ENCODE assay signal across 33 cellular contexts in genomic region chr7:42946616-42946928, GRCh38. TPM values are rescaled to one million over a fixed set of nuclear protein-coding genes. Genes with fewer than 3 reads are reported as not detected.
DNase-seq lines count a peak whose midpoint lies in the region; ATAC-seq, FAIRE-seq and TF ChIP-seq lines count a peak whose summit lies in the region.
"Had no signal": no experiment of that assay in that cellular context is flagged by ENCODE, and none has a peak within 500 bp of the region (broad histone marks: within the 10 kb centered on the region; RNA-seq: fewer than 3 reads in every experiment).

No MANE protein-coding gene starts in this region.

- TF ChIP-seq EP300 in K562 (IDR thresholded peaks at IDR 0.05; ENCODE audit: low read length): no peak

- H3K9ac ChIP-seq in BLaER1 treated with 17β-estradiol and CSF1 and Interleukin-3, amounts not matched to agents 10 nM and 100 nM: no peak overlapping the region
- no peak overlapping the region for H3K9ac ChIP-seq in K562 (ENCODE audit: insufficient read depth in 1 of 2, low read depth in 2 of 2, low read length in 2 of 2)

- DNase-seq in T-helper 2 cell treated with Interferon-gamma antibody and Interleukin-4, amounts not matched to agents 5 μg/mL and 100 μg/mL, for 36 hours (ENCODE audit: low spot score): no peak
- DNase-seq in T-helper 2 cell (no peak), MV-4-11 (lab: John Stamatoyannopoulos, UW) (peak; percentile 50), K562 (ENCODE audit: extremely low read depth in 1 of 4, low spot score in 3 of 4) (no peak), left cardiac atrium (no peak)
- DNase-seq in stimulated activated naive CD8-positive, alpha-beta T cell treated with anti-CD3 and anti-CD28 coated beads, Interleukin-15, amount 100 ng/mL, for 72 hours: no peak
- DNase-seq: activated CD4-positive, CD25-positive, alpha-beta regulatory T cell treated with anti-CD3 and anti-CD28 coated beads, Interleukin-2, amount 50 U/mL, for 72 hours; AML-193; CD8-positive, alpha-beta T cell; DMS 273 treated with DMSO at 0.1 percent for 48 hours; H7; heart left ventricle; KG1; kidney; naive thymus-derived CD8-positive, alpha-beta T cell; NCI-H146; NCI-H446; NCI-H748 treated with DMSO at 0.1 percent for 48 hours; right lobe of liver; spleen; stimulated activated CD4-positive, alpha-beta T cell treated with anti-CD3 and anti-CD28 coated beads, Interleukin-2, amount 100 ng/mL, for 24 hours; stimulated activated CD8-positive, alpha-beta memory T cell treated with anti-CD3 and anti-CD28 coated beads, Interleukin-4, amount 100 ng/mL, for 48 hours; T-cell; thyroid gland had no signal

- H3K27ac ChIP-seq in BLaER1 treated with 17β-estradiol and CSF1 and Interleukin-3, amounts not matched to agents 10 nM and 100 nM: no peak overlapping the region
- H3K27ac ChIP-seq in K562 (ENCODE audit: extremely low read depth, low read depth, low read length): peak overlapping the region; percentile 15; the same call in 2 of the 3 replicates
- H3K27ac ChIP-seq: heart left ventricle, HL-60, right lobe of liver, SJSA1, spleen, thyroid gland, vagina had no signal

- no peaks in the 10 kb centered on the region for H3K27me3 ChIP-seq in BLaER1 treated with 17β-estradiol and CSF1 and Interleukin-3, amounts not matched to agents 10 nM and 100 nM
- H3K27me3 ChIP-seq in K562 (ENCODE audit: control insufficient read depth in 2 of 2, insufficient read depth in 2 of 2, low read length in 2 of 2): no peaks in the 10 kb centered on the region
- H3K27me3 ChIP-seq: heart left ventricle, right lobe of liver, SJSA1, spleen, thyroid gland, vagina had no signal

- TF ChIP-seq RAD21 in K562 (CRISPR knock-in tag; conservative IDR thresholded peaks at IDR 0.05 in 1 of 2, IDR thresholded peaks at IDR 0.05 in 1 of 2): no peak

- peak overlapping the region in 7 of 11 experiments; percentile 55 to 78 (median 72); a peak in 10 of 22 replicates for H3K4me2 ChIP-seq in BLaER1 treated with 17β-estradiol and CSF1 and Interleukin-3, amounts not matched to agents 10 nM and 100 nM
- H3K4me2 ChIP-seq in K562 (ENCODE audit: insufficient read depth, low read length): peak overlapping the region; percentile 67

- H3K36me3 ChIP-seq in BLaER1 treated with 17β-estradiol and CSF1 and Interleukin-3, amounts not matched to agents 10 nM and 100 nM: no peaks in the 10 kb centered on the region
- H3K36me3 ChIP-seq in K562 (ENCODE audit: control insufficient read depth, insufficient read depth, low read length): no peaks in the 10 kb centered on the region
- H3K36me3 ChIP-seq: heart left ventricle, prostate gland, right lobe of liver, SJSA1, spleen, thyroid gland, vagina had no signal

- peaks cover 0 to 6% (median 0%) of the 10 kb centered on the region in 11 experiments; a peak in 2 of 22 replicates for H3K9me3 ChIP-seq in BLaER1 treated with 17β-estradiol and CSF1 and Interleukin-3, amounts not matched to agents 10 nM and 100 nM (replicated peaks in 1 of 11)
- H3K9me3 ChIP-seq in K562 (replicated peaks; ENCODE audit: control insufficient read depth, insufficient read depth, low read depth, low read length): no peaks in the 10 kb centered on the region
- H3K9me3 ChIP-seq: heart left ventricle, prostate gland, right lobe of liver, spleen, thyroid gland, vagina had no signal

- intact Hi-C loops in K562 (cut with micrococcal nuclease): loop anchor here (1.0 kb wide), 1 partner anchor 40 kb away; no protein-coding TSS in a partner anchor
- intact Hi-C loops in left cardiac atrium (cut with DNase I): loop anchor here in 1 of 2 donors (5.0 to 10.0 kb wide), 2 partner anchors 306 to 508 kb away; no protein-coding TSS in a partner anchor

- ATAC-seq in K562: no peak; the same call in 1 of the 3 replicates
- ATAC-seq in GM21423 (IDR thresholded peaks at IDR 0.05; ENCODE audit: unreplicated experiment): no peak
- ATAC-seq in stimulated activated naive CD8-positive, alpha-beta T cell treated with anti-CD3 and anti-CD28 coated beads, Interleukin-15, amount 100 ng/mL, for 72 hours: no peak
- ATAC-seq in left cardiac atrium: no peak
- ATAC-seq: CD8-positive, alpha-beta T cell; esophagus mucosa; heart left ventricle; naive thymus-derived CD8-positive, alpha-beta T cell; right lobe of liver; T-cell had no signal

- peak overlapping the region; percentile 80 for H2AFZ ChIP-seq in K562 (ENCODE audit: low read depth, low read length)

- no peak for TF ChIP-seq CTCF in K562 (IDR thresholded peaks at IDR 0.05 in 2 of 3, conservative IDR thresholded peaks at IDR 0.05 in 1 of 3; ENCODE audit: insufficient read depth in 2 of 3, low read depth in 1 of 3, low read length in 3 of 3)

- H3K4me1 ChIP-seq in BLaER1 treated with 17β-estradiol and CSF1 and Interleukin-3, amounts not matched to agents 10 nM and 100 nM: peaks cover 8 to 24% (median 17%) of the 10 kb centered on the region in 10 experiments; a peak in 17 of 20 replicates
- peaks cover 4 to 11% of the 10 kb centered on the region in 2 experiments; a peak in 4 of 5 replicates for H3K4me1 ChIP-seq in K562 (replicated peaks in 1 of 2; ENCODE audit: control insufficient read depth in 2 of 2, insufficient read depth in 2 of 2, low read length in 2 of 2)
- H3K4me1 ChIP-seq: heart left ventricle, prostate gland, right lobe of liver, thyroid gland, vagina had no signal

- H3K4me3 Mint-ChIP-seq in T-helper 2 cell treated with Interferon-gamma antibody and Interleukin-4, amounts not matched to agents 5 μg/mL and 100 μg/mL, for 36 hours: peak overlapping the region; percentile 78
- H3K4me3 Mint-ChIP-seq in stimulated activated naive CD8-positive, alpha-beta T cell treated with anti-CD3 and anti-CD28 coated beads, Interleukin-15, amount 100 ng/mL, for 72 hours: no peak overlapping the region
- H3K4me3 Mint-ChIP-seq: activated naive CD4-positive, alpha-beta T cell treated with anti-CD3 and anti-CD28 coated beads, Interleukin-2, amount 50 U/mL, for 24 hours; CD8-positive, alpha-beta T cell; T-cell had no signal

- H3K4me1 Mint-ChIP-seq in T-helper 2 cell treated with Interferon-gamma antibody and Interleukin-4, amounts not matched to agents 5 μg/mL and 100 μg/mL, for 36 hours (ENCODE audit: low read depth): peaks cover 11% of the 10 kb centered on the region
- peaks cover 12% of the 10 kb centered on the region for H3K4me1 Mint-ChIP-seq in stimulated activated naive CD8-positive, alpha-beta T cell treated with anti-CD3 and anti-CD28 coated beads, Interleukin-15, amount 100 ng/mL, for 72 hours

- no peaks in the 10 kb centered on the region for H3K79me2 ChIP-seq in K562 (ENCODE audit: control insufficient read depth, insufficient read depth, low read length)

- 0 out of 22 replicates have a peak, but pooled peaks cover 0 to 3% (median 0%) of the 10 kb centered on the region in 11 experiments for H4K20me1 ChIP-seq in BLaER1 treated with 17β-estradiol and CSF1 and Interleukin-3, amounts not matched to agents 10 nM and 100 nM
- no peaks in the 10 kb centered on the region for H4K20me1 ChIP-seq in K562 (replicated peaks; ENCODE audit: control insufficient read depth, insufficient read depth, low read length)

- H3K9me1 ChIP-seq in K562 (ENCODE audit: control insufficient read depth, insufficient read depth, low read length): no peaks in the 10 kb centered on the region

- 100% methylated on average over 2 of the region's 2 CpGs for WGBS in K562 (ENCODE audit: insufficient coverage, low coverage, missing lambda C conversion rate)

- no peaks in the 10 kb centered on the region for H3K27me3 Mint-ChIP-seq in T-helper 2 cell treated with Interferon-gamma antibody and Interleukin-4, amounts not matched to agents 5 μg/mL and 100 μg/mL, for 36 hours (ENCODE audit: low read depth)
- H3K27me3 Mint-ChIP-seq in stimulated activated naive CD8-positive, alpha-beta T cell treated with anti-CD3 and anti-CD28 coated beads, Interleukin-15, amount 100 ng/mL, for 72 hours: no peaks in the 10 kb centered on the region
- H3K27me3 Mint-ChIP-seq: activated naive CD4-positive, alpha-beta T cell treated with anti-CD3 and anti-CD28 coated beads, Interleukin-2, amount 50 U/mL, for 24 hours had no signal

- no peak for TF ChIP-seq POLR2A in K562 (conservative IDR thresholded peaks at IDR 0.05)

- CTCF ChIA-PET in K562 (lab: Yijun Ruan, JAX; ENCODE audit: low intra/inter-chr PET ratio): no interaction called here

- H3K36me3 Mint-ChIP-seq in T-helper 2 cell treated with Interferon-gamma antibody and Interleukin-4, amounts not matched to agents 5 μg/mL and 100 μg/mL, for 36 hours (ENCODE audit: low read depth): no peaks in the 10 kb centered on the region
- H3K36me3 Mint-ChIP-seq: activated naive CD4-positive, alpha-beta T cell treated with anti-CD3 and anti-CD28 coated beads, Interleukin-2, amount 50 U/mL, for 24 hours; CD8-positive, alpha-beta T cell; naive thymus-derived CD8-positive, alpha-beta T cell; T-cell had no signal

- POLR2A ChIA-PET in K562 (lab: Yijun Ruan, JAX): interaction anchor here (0.5 to 1.8 kb wide), 4 partner anchors 9 to 697 kb away, joined by 3 to 14 read pairs (median 6); partner anchors contain the start of genes MRPL32 and PSMA2

- no peaks in the 10 kb centered on the region for H3K9me3 Mint-ChIP-seq in T-helper 2 cell treated with Interferon-gamma antibody and Interleukin-4, amounts not matched to agents 5 μg/mL and 100 μg/mL, for 36 hours
- H3K9me3 Mint-ChIP-seq in stimulated activated naive CD8-positive, alpha-beta T cell treated with anti-CD3 and anti-CD28 coated beads, Interleukin-15, amount 100 ng/mL, for 72 hours: peaks cover 0 to 7% of the 10 kb centered on the region in 2 donors
- H3K9me3 Mint-ChIP-seq: activated naive CD4-positive, alpha-beta T cell treated with anti-CD3 and anti-CD28 coated beads, Interleukin-2, amount 50 U/mL, for 24 hours; CD8-positive, alpha-beta T cell; naive thymus-derived CD8-positive, alpha-beta T cell; T-cell had no signal

- H3K4me3 ChIP-seq in BLaER1 treated with 17β-estradiol and CSF1 and Interleukin-3, amounts not matched to agents 10 nM and 100 nM: no peak overlapping the region
- H3K4me3 ChIP-seq in K562: no peak overlapping the region
- H3K4me3 ChIP-seq: prostate gland, right lobe of liver, SJSA1, spleen, thyroid gland had no signal

- no TSS peak for BruUV-seq in K562 (replicated peaks; lab: Mats Ljungman, UMichigan)

- H3K27ac Mint-ChIP-seq in T-helper 2 cell treated with Interferon-gamma antibody and Interleukin-4, amounts not matched to agents 5 μg/mL and 100 μg/mL, for 36 hours: peak overlapping the region; percentile 87
- no peak overlapping the region for H3K27ac Mint-ChIP-seq in stimulated activated naive CD8-positive, alpha-beta T cell treated with anti-CD3 and anti-CD28 coated beads, Interleukin-15, amount 100 ng/mL, for 72 hours
- H3K27ac Mint-ChIP-seq: activated naive CD4-positive, alpha-beta T cell treated with anti-CD3 and anti-CD28 coated beads, Interleukin-2, amount 50 U/mL, for 24 hours; CD8-positive, alpha-beta T cell; T-cell had no signal

- FAIRE-seq in K562 (lab: Jason Lieb, UNC): no peak
- FAIRE-seq: A204.1, kidney had no signal

- in situ Hi-C loops in K562 (cut with MboI): loop anchor here (10.0 to 25.0 kb wide), 2 partner anchors 158 to 316 kb away; no protein-coding TSS in a partner anchor

RNA-seq across cellular contexts. Expression of gene MRPL32, which starts 14.4 kb away (rescaled TPM):
- 39.3 and 104 TPM in 2 replicates for total RNA-seq in K562 (2011; cell fraction: chromatin; rRNA removed; ENCODE audit: low replicate concordance)
- 27.3 and 33.6 TPM in 2 replicates for total RNA-seq in K562 (2011; cell fraction: nucleolus; rRNA removed)
- 59.0 and 64.3 TPM in 2 replicates for total RNA-seq in K562 (2011; cell fraction: nucleoplasm; rRNA removed)
- total RNA-seq in K562 (2014; rRNA removed) (104 and 111 TPM in 2 replicates), K562 (2014; rRNA removed; fragmentation: Illumina TruSeq; extraction: Trizol) (138 and 139 TPM in 2 replicates), K562 (2015; rRNA removed; fragmentation: Illumina TruSeq; extraction: Trizol) (109 and 120 TPM in 2 replicates), K562 (2021) (75.5 and 86.0 TPM in 2 replicates), left cardiac atrium (10 to 100 TPM; 45.2 to 50.2 TPM)
- polyA plus RNA-seq in K562 (2011; rRNA removed) (95.4 and 113 TPM in 2 replicates), K562 (2014; fragmentation: Illumina TruSeq; extraction: Trizol) (134 and 140 TPM in 2 replicates), K562 (2014; fragmentation: Nextera tagmentation; extraction: Ambion mirVana) (100 to 1,000 TPM; 341 to 351 TPM), K562 (2014; rRNA removed) (145 and 162 TPM in 2 replicates)
- 38.5 and 52.8 TPM in 2 replicates for polyA plus RNA-seq in K562 (2011; cell fraction: cytosol; rRNA removed)
- polyA plus RNA-seq in K562 (2011; cell fraction: nucleus; rRNA removed): 86.8 and 172 TPM in 2 replicates
- polyA plus RNA-seq in K562 (2012): 48.6 and 76.2 TPM in 2 replicates
- polyA minus RNA-seq in K562 (2011; rRNA and poly(A)+ RNA removed): 44.0 and 49.0 TPM in 2 replicates
- polyA minus RNA-seq in K562 (2011; cell fraction: cytosol; rRNA and poly(A)+ RNA removed): 16.0 and 20.2 TPM in 2 replicates
- 22.1 and 46.5 TPM in 2 replicates for polyA minus RNA-seq in K562 (2011; cell fraction: nucleus; rRNA and poly(A)+ RNA removed)

RNA-seq across cellular contexts. Expression of gene PSMA2, which starts 14.6 kb away (rescaled TPM):
- 16.0 and 45.2 TPM in 2 replicates for total RNA-seq in K562 (2011; cell fraction: chromatin; rRNA removed; ENCODE audit: low replicate concordance)
- 15.5 and 16.6 TPM in 2 replicates for total RNA-seq in K562 (2011; cell fraction: nucleolus; rRNA removed)
- 32.4 and 41.8 TPM in 2 replicates for total RNA-seq in K562 (2011; cell fraction: nucleoplasm; rRNA removed)
- 88.7 and 91.7 TPM in 2 replicates for total RNA-seq in K562 (2014; rRNA removed)
- total RNA-seq in K562 (2014; rRNA removed; fragmentation: Illumina TruSeq; extraction: Trizol): 274 and 308 TPM in 2 replicates
- total RNA-seq in K562 (2015; rRNA removed; fragmentation: Illumina TruSeq; extraction: Trizol): 149 and 162 TPM in 2 replicates
- 184 and 200 TPM in 2 replicates for total RNA-seq in K562 (2021)
- polyA plus RNA-seq in K562 (2011; rRNA removed): 291 and 412 TPM in 2 replicates
- 71.1 and 145 TPM in 2 replicates for polyA plus RNA-seq in K562 (2011; cell fraction: cytosol; rRNA removed)
- polyA plus RNA-seq in K562 (2011; cell fraction: nucleus; rRNA removed): 26.1 and 65.3 TPM in 2 replicates
- polyA plus RNA-seq in K562 (2012): 198 and 258 TPM in 2 replicates
- 145 and 154 TPM in 2 replicates for polyA plus RNA-seq in K562 (2014; fragmentation: Illumina TruSeq; extraction: Trizol)
- 1,000 to 10,000 TPM in 1 of 2 experiments, 100 to 1,000 TPM in 1; 887 to 1,070 TPM for polyA plus RNA-seq in K562 (2014; fragmentation: Nextera tagmentation; extraction: Ambion mirVana)
- polyA plus RNA-seq in K562 (2014; rRNA removed): 174 and 213 TPM in 2 replicates
- 94.8 and 103 TPM in 2 replicates for polyA minus RNA-seq in K562 (2011; rRNA and poly(A)+ RNA removed)
- polyA minus RNA-seq in K562 (2011; cell fraction: cytosol; rRNA and poly(A)+ RNA removed): 52.1 and 55.2 TPM in 2 replicates
- 12.5 and 19.8 TPM in 2 replicates for polyA minus RNA-seq in K562 (2011; cell fraction: nucleus; rRNA and poly(A)+ RNA removed)
- total RNA-seq in left cardiac atrium: 10 to 100 TPM; 70.0 to 82.2 TPM

RNA-seq across cellular contexts. Expression of gene C7orf25, which starts 34.7 kb away (rescaled TPM):
- total RNA-seq in K562 (2011; cell fraction: chromatin; rRNA removed; ENCODE audit: low replicate concordance): 6.8 and 19.1 TPM in 2 replicates
- 2.8 and 5.7 TPM in 2 replicates for total RNA-seq in K562 (2011; cell fraction: nucleolus; rRNA removed)
- total RNA-seq in K562 (2011; cell fraction: nucleoplasm; rRNA removed): 5.9 and 12.0 TPM in 2 replicates
- total RNA-seq in K562 (2014; rRNA removed) (1.2 and 1.9 TPM in 2 replicates), K562 (2014; rRNA removed; fragmentation: Illumina TruSeq; extraction: Trizol) (2.9 TPM in 2 replicates), K562 (2015; rRNA removed; fragmentation: Illumina TruSeq; extraction: Trizol) (2.0 and 2.3 TPM in 2 replicates), K562 (2021) (3.4 and 4.4 TPM in 2 replicates), left cardiac atrium (1 to 10 TPM; 3.6 to 4.2 TPM)
- polyA plus RNA-seq in K562 (2011; rRNA removed) (3.0 and 4.7 TPM in 2 replicates), K562 (2014; fragmentation: Illumina TruSeq; extraction: Trizol) (1.8 and 2.7 TPM in 2 replicates), K562 (2014; fragmentation: Nextera tagmentation; extraction: Ambion mirVana) (1 to 10 TPM; 1.3 to 1.9 TPM), K562 (2014; rRNA removed) (1.3 and 5.5 TPM in 2 replicates)
- polyA plus RNA-seq in K562 (2011; cell fraction: cytosol; rRNA removed): 1.4 and 2.1 TPM in 2 replicates
- polyA plus RNA-seq in K562 (2011; cell fraction: nucleus; rRNA removed): 2.0 and 3.2 TPM in 2 replicates
- polyA plus RNA-seq in K562 (2012): 2.2 and 3.1 TPM in 2 replicates
- polyA minus RNA-seq in K562 (2011; rRNA and poly(A)+ RNA removed): 3.3 and 5.8 TPM in 2 replicates
- polyA minus RNA-seq in K562 (2011; cell fraction: cytosol; rRNA and poly(A)+ RNA removed): 0.55 and 1.4 TPM in 2 replicates
- 8.8 and 16.8 TPM in 2 replicates for polyA minus RNA-seq in K562 (2011; cell fraction: nucleus; rRNA and poly(A)+ RNA removed)
